Comparison of ENCODE assay signal across 10 cellular contexts in genomic region chr4:1191621-1192020, GRCh38. TPM values are rescaled to one million over a fixed set of nuclear protein-coding genes. Genes with fewer than 3 reads are reported as not detected.
A peak's percentile ranks its signal among the peaks of the same experiment; 100 is the strongest.
DNase-seq lines count a peak whose midpoint lies in the region; ATAC-seq and TF ChIP-seq lines count a peak whose summit lies in the region.
"Had no signal": no experiment of that assay in that cellular context is flagged by ENCODE, and none has a peak within 500 bp of the region (broad histone marks: within the 10 kb centered on the region; RNA-seq: fewer than 3 reads in every experiment).

No MANE protein-coding gene starts in this region.

- peaks cover 7% of the 10 kb centered on the region for H3K36me3 Mint-ChIP-seq in stimulated activated effector memory CD8-positive, alpha-beta T cell treated with anti-CD3 and anti-CD28 coated beads, Interleukin-12 subunit alpha, Interleukin-12 subunit beta, amount 100 ng/mL, for 72 hours

- peaks cover 10% of the 10 kb centered on the region; the same call in 1 of the 2 replicates for H3F3A ChIP-seq in PC-9 (ENCODE audit: insufficient read depth, low read depth)

- peak overlapping the region in 1 of 2 experiments; percentile 77 for H3K23ac ChIP-seq in mesenchymal stem cell (ENCODE audit: low read length in 2 of 2)

- no peak overlapping the region for H3K4me3 Mint-ChIP-seq in stimulated activated effector memory CD8-positive, alpha-beta T cell treated with anti-CD3 and anti-CD28 coated beads, Interleukin-12 subunit alpha, Interleukin-12 subunit beta, amount 100 ng/mL, for 72 hours

- peak overlapping the region; percentile 96 for H2BK120ac ChIP-seq in mesenchymal stem cell (ENCODE audit: low read depth, low read length)

- H3K36me3 ChIP-seq in PC-9 (ENCODE audit: low read depth) (no peaks in the 10 kb centered on the region), colonic mucosa (no peaks in the 10 kb centered on the region), mesenchymal stem cell (ENCODE audit: control insufficient read depth in 1 of 2, insufficient read depth in 2 of 2, low read depth in 1 of 2, low read length in 2 of 2) (peaks cover 9 to 16% of the 10 kb centered on the region in 2 experiments), subcutaneous abdominal adipose tissue (ENCODE audit: control insufficient read depth in 5 of 5, insufficient read depth in 5 of 5, low read length in 5 of 5) (no peaks in the 10 kb centered on the region)

- H2AK5ac ChIP-seq in mesenchymal stem cell (ENCODE audit: low read length, severe bottlenecking), result peak overlapping the region; percentile 91

- peaks cover 29% of the 10 kb centered on the region for H3K4me1 Mint-ChIP-seq in stimulated activated effector memory CD8-positive, alpha-beta T cell treated with anti-CD3 and anti-CD28 coated beads, Interleukin-12 subunit alpha, Interleukin-12 subunit beta, amount 100 ng/mL, for 72 hours

- ATAC-seq in GM19455 (IDR thresholded peaks at IDR 0.05; ENCODE audit: unreplicated experiment), result no peak
- no peak for ATAC-seq in HG02588 (IDR thresholded peaks at IDR 0.05; ENCODE audit: unreplicated experiment)
- no peak for ATAC-seq in stimulated activated effector memory CD8-positive, alpha-beta T cell treated with anti-CD3 and anti-CD28 coated beads, Interleukin-12 subunit alpha, Interleukin-12 subunit beta, amount 100 ng/mL, for 72 hours

- no peaks in the 10 kb centered on the region for H3K79me2 ChIP-seq in PC-9 (ENCODE audit: low read depth)

- H2AFZ ChIP-seq in PC-9 (no peak overlapping the region), mesenchymal stem cell (ENCODE audit: low read depth, low read length) (no peak overlapping the region)

- H2BK15ac ChIP-seq in mesenchymal stem cell (ENCODE audit: low read depth, poor library complexity, severe bottlenecking), result peak overlapping the region; percentile 39

- CTCF ChIA-PET in PC-9 (lab: Charles Lee), result interaction anchor here (0.7 kb wide), 1 partner anchor 20 kb away, joined by 3 read pairs; no protein-coding TSS in a partner anchor

- WGBS in mesenchymal stem cell, result 71% methylated on average over 3 of the region's 5 CpGs

- H3K4me1 ChIP-seq in PC-9 (replicated peaks; ENCODE audit: insufficient read depth) (peaks cover 17% of the 10 kb centered on the region), colonic mucosa (peaks cover 16% of the 10 kb centered on the region), mesenchymal stem cell (ENCODE audit: control insufficient read depth, insufficient read depth, low read depth, low read length) (peaks cover 45% of the 10 kb centered on the region), subcutaneous abdominal adipose tissue (ENCODE audit: control insufficient read depth in 5 of 5, insufficient read depth in 5 of 5, low read length in 5 of 5) (peaks cover 16 to 38% (median 35%) of the 10 kb centered on the region in 5 donors)

- peak overlapping the region; percentile 100 for H4K91ac ChIP-seq in mesenchymal stem cell (ENCODE audit: low read length)

- H3K18ac ChIP-seq in mesenchymal stem cell (ENCODE audit: low read depth in 1 of 2, low read length in 2 of 2), result peak overlapping the region; percentile 98

- H3K27me3 ChIP-seq in PC-9 (ENCODE audit: insufficient read depth, low read depth) (no peaks in the 10 kb centered on the region; the same call in 1 of the 2 replicates), colonic mucosa (no peaks in the 10 kb centered on the region), mesenchymal stem cell (ENCODE audit: control insufficient read depth in 1 of 2, insufficient read depth in 1 of 2, low read length in 2 of 2) (no peaks in the 10 kb centered on the region), subcutaneous abdominal adipose tissue (ENCODE audit: control insufficient read depth in 5 of 5, insufficient read depth in 4 of 5, low read length in 5 of 5) (no peaks in the 10 kb centered on the region)
- H3K27me3 ChIP-seq: foreskin keratinocyte had no signal

- no peaks in the 10 kb centered on the region for H4K20me1 ChIP-seq in PC-9 (ENCODE audit: insufficient read depth)

- TF ChIP-seq CTCF in PC-9 (conservative IDR thresholded peaks at IDR 0.05) (no peak), colonic mucosa (IDR thresholded peaks at IDR 0.05) (no peak)

- peak overlapping the region; percentile 54 for H3K4me2 ChIP-seq in PC-9
- no peak overlapping the region for H3K4me2 ChIP-seq in mesenchymal stem cell (ENCODE audit: low read length, poor library complexity, severe bottlenecking)

- H3K9ac ChIP-seq in colonic mucosa (ENCODE audit: low read depth in 2 of 2, low read length in 2 of 2) (peak overlapping the region; percentile 26 to 54), mesenchymal stem cell (ENCODE audit: low read length) (peak overlapping the region; percentile 86), subcutaneous abdominal adipose tissue (ENCODE audit: low read length in 5 of 5) (no peak overlapping the region)

- no peak overlapping the region for H3K27ac Mint-ChIP-seq in stimulated activated effector memory CD8-positive, alpha-beta T cell treated with anti-CD3 and anti-CD28 coated beads, Interleukin-12 subunit alpha, Interleukin-12 subunit beta, amount 100 ng/mL, for 72 hours

- H3K9me2 ChIP-seq in PC-9 (ENCODE audit: insufficient read depth), result no peaks in the 10 kb centered on the region

- peak overlapping the region; percentile 91 to 92 for H3K4ac ChIP-seq in mesenchymal stem cell (ENCODE audit: low read depth in 1 of 2, low read length in 2 of 2)

- H4K8ac ChIP-seq in mesenchymal stem cell (ENCODE audit: low read length), result peak overlapping the region; percentile 90

- BruUV-seq in PC-9 (replicated peaks; lab: Mats Ljungman, UMichigan), result no TSS peak

- DNase-seq in PC-9 (peak in 1 of 2 experiments; percentile 21), colonic mucosa (peak; percentile 39), mesenchymal stem cell (no peak), RKO (ENCODE audit: low spot score) (no peak)
- no peak for DNase-seq in stimulated activated effector memory CD8-positive, alpha-beta T cell treated with anti-CD3 and anti-CD28 coated beads, Interleukin-12 subunit alpha, Interleukin-12 subunit beta, amount 100 ng/mL, for 72 hours (ENCODE audit: low spot score in 2 of 2)
- DNase-seq: Karpas-422 had no signal

- H3K9me3 Mint-ChIP-seq in stimulated activated effector memory CD8-positive, alpha-beta T cell treated with anti-CD3 and anti-CD28 coated beads, Interleukin-12 subunit alpha, Interleukin-12 subunit beta, amount 100 ng/mL, for 72 hours, result no peaks in the 10 kb centered on the region

- H3K9me3 ChIP-seq in PC-9 (ENCODE audit: insufficient read depth, low read depth) (no peaks in the 10 kb centered on the region), colonic mucosa (no peaks in the 10 kb centered on the region), mesenchymal stem cell (ENCODE audit: control insufficient read depth, low read length) (no peaks in the 10 kb centered on the region), subcutaneous abdominal adipose tissue (ENCODE audit: control insufficient read depth in 5 of 5, low read length in 5 of 5) (no peaks in the 10 kb centered on the region)

- H3K4me3 ChIP-seq in PC-9, result no peak overlapping the region
- H3K4me3 ChIP-seq in colonic mucosa, result no peak overlapping the region
- peak overlapping the region in 1 of 2 experiments; percentile 11 for H3K4me3 ChIP-seq in mesenchymal stem cell (ENCODE audit: insufficient read depth in 1 of 2, low read depth in 1 of 2, low read length in 2 of 2)
- no peak overlapping the region for H3K4me3 ChIP-seq in subcutaneous abdominal adipose tissue (ENCODE audit: low read depth in 1 of 5, low read length in 5 of 5)

- intact Hi-C loops in PC-9 (cut with micrococcal nuclease; ENCODE audit: unreplicated experiment), result no loop called here
- intact Hi-C loops in colonic mucosa (cut with DNase I), result no loop called here

- POLR2A ChIA-PET in PC-9 (lab: Charles Lee; ENCODE audit: unreplicated experiment), result interaction anchor here (0.7 kb wide), 1 partner anchor 42 kb away, joined by 4 read pairs; no protein-coding TSS in a partner anchor

- peak overlapping the region; percentile 100 for H2BK12ac ChIP-seq in mesenchymal stem cell (ENCODE audit: low read length in 2 of 2)

- peak overlapping the region; percentile 87 for H2BK5ac ChIP-seq in mesenchymal stem cell (ENCODE audit: low read depth, low read length, poor library complexity, severe bottlenecking)

- no peaks in the 10 kb centered on the region for H3K79me1 ChIP-seq in mesenchymal stem cell (replicated peaks; ENCODE audit: low read length, poor library complexity, severe bottlenecking)

- no peak overlapping the region for H3K27ac ChIP-seq in PC-9
- H3K27ac ChIP-seq in colonic mucosa, result peak overlapping the region; percentile 71
- H3K27ac ChIP-seq in mesenchymal stem cell (ENCODE audit: low read length, poor library complexity, severe bottlenecking), result peak overlapping the region; percentile 91
- peak overlapping the region; percentile 70 for H3K27ac ChIP-seq in subcutaneous abdominal adipose tissue (ENCODE audit: low read depth, low read length)
- H3K27ac ChIP-seq: foreskin keratinocyte had no signal

- peak overlapping the region in 1 of 2 experiments; percentile 90 for H3K14ac ChIP-seq in mesenchymal stem cell (ENCODE audit: low read length in 2 of 2)

RNA-seq across cellular contexts. Expression of gene SPON2, which starts 19.2 kb away (rescaled TPM):
- total RNA-seq in PC-9 (2021) (2.0 and 3.4 TPM in 2 replicates), colonic mucosa (10 to 100 TPM; 22.0 to 22.4 TPM)
- 3,023 TPM for polyA plus RNA-seq in mesenchymal stem cell (2013, experiment 1 of 2)
- polyA plus RNA-seq in mesenchymal stem cell (2013, experiment 2 of 2), result 3,062 TPM

RNA-seq across cellular contexts. Expression of gene CTBP1, which starts 57.3 kb away (rescaled TPM):
- total RNA-seq in PC-9 (2021) (153 and 184 TPM in 2 replicates), colonic mucosa (100 to 1,000 TPM; 137 to 200 TPM)
- 96.7 TPM for polyA plus RNA-seq in mesenchymal stem cell (2013, experiment 1 of 2)
- 92.8 TPM for polyA plus RNA-seq in mesenchymal stem cell (2013, experiment 2 of 2)

Comparison
In these comparisons a context has a peak if more than half of its experiments do, and no peak if none do; other contexts are left out.
1. H3K9ac ChIP-seq: peak in colonic mucosa (2 of 2) and mesenchymal stem cell (single experiment); none in subcutaneous abdominal adipose tissue (0 of 5).